24 cellular contexts compared by ENCODE assay signal in the genomic region with DNA sequence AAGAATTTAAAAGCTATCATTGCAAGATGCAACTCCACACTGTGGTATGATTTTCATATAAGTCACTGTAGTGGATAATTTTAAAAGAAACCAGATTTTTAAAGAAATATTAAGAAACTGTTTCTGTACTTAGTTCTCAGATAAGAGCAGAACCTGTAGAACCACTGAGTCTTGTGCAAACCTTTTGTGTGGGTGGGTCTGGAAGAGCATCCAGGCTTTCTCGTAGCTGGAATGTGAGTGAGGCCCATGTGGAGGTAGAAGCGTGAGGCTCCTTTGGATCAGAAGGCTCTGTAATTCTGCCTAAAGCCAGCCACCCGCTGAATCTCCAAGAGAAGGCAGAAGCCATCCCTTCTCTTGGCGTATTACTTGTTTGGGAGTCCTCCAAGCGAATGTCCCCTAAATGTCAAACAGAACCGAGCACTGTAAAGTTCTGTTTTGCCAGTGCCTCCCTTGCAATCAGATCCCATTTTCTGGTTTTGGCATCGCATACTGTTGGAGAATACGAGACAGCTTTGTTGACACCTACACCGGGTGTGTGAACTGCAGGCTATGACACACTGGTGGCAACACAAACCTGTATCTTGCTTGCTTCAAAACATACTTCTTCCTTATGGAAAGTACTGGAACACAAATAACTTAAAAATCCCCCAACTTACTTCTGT.
DNase-seq lines count a peak whose midpoint lies in the region; ATAC-seq, FAIRE-seq and TF ChIP-seq lines count a peak whose summit lies in the region.
"Had no signal": no experiment of that assay in that cellular context is flagged by ENCODE, and none has a peak within 500 bp of the region (broad histone marks: within the 10 kb centered on the region; RNA-seq: fewer than 3 reads in every experiment).

No MANE protein-coding gene starts in this region.

- no peak overlapping the region for H3K4me3 ChIP-seq in SJSA1
- H3K4me3 ChIP-seq in hepatocyte, result no peak overlapping the region
- H3K4me3 ChIP-seq in pancreas, result no peak overlapping the region
- H3K4me3 ChIP-seq: heart left ventricle, lower lobe of right lung, upper lobe of right lung had no signal

- peak overlapping the region; percentile 25 for H3K4me2 ChIP-seq in hepatocyte

- H3K36me3 ChIP-seq in SJSA1, result no peaks in the 10 kb centered on the region
- H3K36me3 ChIP-seq in hepatocyte (replicated peaks; ENCODE audit: insufficient read depth, low read depth), result no peaks in the 10 kb centered on the region
- no peaks in the 10 kb centered on the region for H3K36me3 ChIP-seq in pancreas
- H3K36me3 ChIP-seq: heart left ventricle, lower lobe of right lung, upper lobe of right lung had no signal

- no peaks in the 10 kb centered on the region for H3K79me2 ChIP-seq in hepatocyte

- H3K4me1 ChIP-seq in SJSA1 (replicated peaks) (peaks cover 34% of the 10 kb centered on the region), hepatocyte (ENCODE audit: insufficient read depth) (peaks cover 19% of the 10 kb centered on the region), pancreas (peaks cover 24 to 47% (median 41%) of the 10 kb centered on the region in 3 donors)
- H3K4me1 ChIP-seq: lower lobe of right lung had no signal

- H4K20me1 ChIP-seq in hepatocyte (ENCODE audit: insufficient read depth, poor library complexity, severe bottlenecking), result no peaks in the 10 kb centered on the region

- no peaks in the 10 kb centered on the region for H3K9me3 Mint-ChIP-seq in HFFc6
- H3K9me3 Mint-ChIP-seq: activated T-cell treated with anti-CD3 and anti-CD28 coated beads, Interleukin-2, amount 50 U/mL, for 4 hours; CD4-positive, alpha-beta T cell; naive thymus-derived CD4-positive, alpha-beta T cell had no signal

- H3K27me3 ChIP-seq in SJSA1 (replicated peaks), result no peaks in the 10 kb centered on the region
- no peaks in the 10 kb centered on the region for H3K27me3 ChIP-seq in hepatocyte
- no peaks in the 10 kb centered on the region for H3K27me3 ChIP-seq in pancreas
- H3K27me3 ChIP-seq: heart left ventricle, upper lobe of right lung had no signal

- H3K4me1 Mint-ChIP-seq in HFFc6 (ENCODE audit: low read depth), result peaks cover 27% of the 10 kb centered on the region

- H3K36me3 Mint-ChIP-seq in HFFc6 (ENCODE audit: low read depth), result no peaks in the 10 kb centered on the region

- peak; percentile 9 to 56 (median 32) for ATAC-seq in pancreas
- ATAC-seq: activated T-cell treated with anti-CD3 and anti-CD28 coated beads, Interleukin-2, amount 50 U/mL, for 4 hours; lower lobe of right lung; naive thymus-derived CD4-positive, alpha-beta T cell; stimulated activated naive CD8-positive, alpha-beta T cell treated with anti-CD3 and anti-CD28 coated beads, Interleukin-15, Interleukin-2, amounts not matched to agents 100 U/mL and 50 U/mL, for 24 hours; upper lobe of right lung had no signal

- H3K9me2 ChIP-seq in hepatocyte (replicated peaks; ENCODE audit: insufficient read depth), result no peaks in the 10 kb centered on the region

- H3K27ac Mint-ChIP-seq in HFFc6, result peak overlapping the region; percentile 1; the same call in 1 of the 2 replicates
- H3K27ac Mint-ChIP-seq: CD4-positive, alpha-beta T cell; naive thymus-derived CD4-positive, alpha-beta T cell had no signal

- H3K27ac ChIP-seq in SJSA1 (peak overlapping the region; percentile 48), hepatocyte (peak overlapping the region; percentile 40), pancreas (peak overlapping the region; percentile 39 to 91 (median 70))
- H3K27ac ChIP-seq: lower lobe of right lung, RWPE1, upper lobe of right lung had no signal

- no peaks in the 10 kb centered on the region for H3K9me3 ChIP-seq in SJSA1 (replicated peaks)
- H3K9me3 ChIP-seq in hepatocyte (ENCODE audit: low read depth), result no peaks in the 10 kb centered on the region
- H3K9me3 ChIP-seq in pancreas, result no peaks in the 10 kb centered on the region
- H3K9me3 ChIP-seq: heart left ventricle, lower lobe of right lung, upper lobe of right lung had no signal

- H3K27me3 Mint-ChIP-seq in HFFc6 (ENCODE audit: insufficient read depth), result no peaks in the 10 kb centered on the region; the same call in 1 of the 2 replicates
- H3K27me3 Mint-ChIP-seq: CD4-positive, alpha-beta T cell; naive thymus-derived CD4-positive, alpha-beta T cell had no signal

- TF ChIP-seq CTCF in HFFc6 (IDR thresholded peaks at IDR 0.05) (no peak), hepatocyte (IDR thresholded peaks at IDR 0.05; ENCODE audit: poor library complexity) (no peak), pancreas (IDR thresholded peaks at IDR 0.05) (no peak)

- no peak overlapping the region for H2AFZ ChIP-seq in hepatocyte

- intact Hi-C loops in pancreas (cut with DNase I) (no loop called here), posterior vena cava (cut with DNase I) (no loop called here)

- DNase-seq in HFFc6, result no peak
- no peak for DNase-seq in SJSA1 (ENCODE audit: low read depth in 1 of 2, low spot score in 2 of 2)
- peak; percentile 18 for DNase-seq in hepatocyte (ENCODE audit: low spot score)
- peak in 1 of 6 donors; percentile 23 for DNase-seq in pancreas
- no peak for DNase-seq in NCI-H2029 (lab: John Stamatoyannopoulos, UW)
- DNase-seq in posterior vena cava (ENCODE audit: low spot score), result no peak
- no peak for DNase-seq in NCI-H1105 treated with DMSO at 0.1 percent for 48 hours (lab: John Stamatoyannopoulos, UW)
- DNase-seq in NCI-H1092 (lab: John Stamatoyannopoulos, UW), result no peak
- DNase-seq: activated CD4-positive, CD25-positive, alpha-beta regulatory T cell treated with anti-CD3 and anti-CD28 coated beads, Interleukin-2, amount 50 U/mL, for 72 hours; activated CD8-positive, alpha-beta memory T cell treated with anti-CD3 and anti-CD28 coated beads for 24 hours; activated naive CD4-positive, alpha-beta T cell treated with anti-CD3 and anti-CD28 coated beads, Interleukin-2, amount 50 U/mL, for 16 hours; activated T-cell treated with anti-CD3 and anti-CD28 coated beads, Interleukin-2, amount 50 U/mL, for 4 hours; CD4-positive, alpha-beta T cell; heart left ventricle; lower lobe of right lung; naive thymus-derived CD4-positive, alpha-beta T cell; NCI-H1930; NCI-H446 treated with DMSO at 0.1 percent for 48 hours; posterior cingulate gyrus; stimulated activated CD4-positive, alpha-beta T cell treated with anti-CD3 and anti-CD28 coated beads, Interleukin-2, amount 100 ng/mL, for 24 hours; stimulated activated naive CD8-positive, alpha-beta T cell treated with anti-CD3 and anti-CD28 coated beads, Interleukin-15, Interleukin-2, amounts not matched to agents 100 U/mL and 50 U/mL, for 24 hours; T1000; upper lobe of right lung had no signal

- no peak overlapping the region; the same call in 1 of the 2 replicates for H3K4me3 Mint-ChIP-seq in HFFc6
- H3K4me3 Mint-ChIP-seq: activated T-cell treated with anti-CD3 and anti-CD28 coated beads, Interleukin-2, amount 50 U/mL, for 4 hours; CD4-positive, alpha-beta T cell; naive thymus-derived CD4-positive, alpha-beta T cell had no signal

- no peak for FAIRE-seq in pancreas (lab: Jason Lieb, UNC)

- 88% methylated on average over 9 of the region's 9 CpGs for WGBS in hepatocyte (ENCODE audit: low lambda C conversion rate, missing lambda C conversion rate)
- 44 to 50% methylated on average over 9 of the region's 9 CpGs for WGBS in pancreas, 2 donors
